Comparison of ENCODE assay signal across 8 cellular contexts in the genomic region with DNA sequence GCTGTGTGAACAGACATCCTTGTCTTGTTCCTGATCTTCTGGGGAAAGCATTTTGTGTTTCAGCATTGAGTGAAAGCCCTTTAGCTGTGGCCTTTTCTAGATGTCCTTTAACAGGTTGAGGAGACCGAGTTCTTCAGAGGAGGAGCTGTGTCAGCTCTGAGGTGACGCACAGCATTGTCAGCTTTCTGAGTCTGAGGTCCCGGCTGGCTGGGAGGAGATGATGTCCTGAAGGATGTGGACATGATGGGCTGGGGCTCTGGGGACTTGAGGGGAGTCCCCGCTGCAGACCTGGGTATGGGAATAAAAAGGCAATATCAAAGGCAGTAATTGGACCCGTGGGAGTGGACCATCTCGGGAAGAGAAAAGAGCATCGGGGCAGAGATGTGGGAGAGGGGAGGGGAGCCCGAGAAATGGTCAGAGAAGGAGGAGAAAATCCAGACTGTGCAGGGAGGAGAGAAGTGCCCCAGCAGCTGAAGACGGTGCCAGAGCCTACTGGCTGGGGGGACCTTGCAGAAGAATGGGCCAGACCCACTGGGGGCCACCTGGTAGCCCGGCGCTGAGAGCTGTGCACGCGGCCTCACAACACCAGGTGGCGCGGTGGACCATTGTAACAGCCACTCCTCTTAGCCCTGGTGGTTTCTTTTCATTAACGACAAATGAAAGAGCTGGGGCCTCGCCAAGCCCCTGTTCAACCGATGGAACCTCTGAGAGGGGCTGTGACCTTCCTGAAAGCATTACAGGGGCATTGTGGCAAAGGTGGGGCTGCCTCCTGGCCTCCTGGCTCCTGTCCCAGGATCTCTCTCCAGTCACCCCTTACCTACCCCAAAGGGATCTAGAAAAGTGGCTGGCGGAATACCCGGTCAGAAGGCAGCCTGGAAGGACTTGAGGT.
DNase-seq lines count a peak whose midpoint lies in the region; ATAC-seq and TF ChIP-seq lines count a peak whose summit lies in the region.

No MANE protein-coding gene starts in this region.

- DNase-seq in GM12865 (ENCODE audit: low read depth) (peak; percentile 74), NCI-H460 (ENCODE audit: extremely low read depth, low read depth) (peak; percentile 61), cerebellum (ENCODE audit: low spot score) (peak; percentile 79), left lung (peak; percentile 67 to 91)
- DNase-seq in activated CD4-positive, alpha-beta T cell treated with anti-CD3 and anti-CD28 coated beads for 24 hours (ENCODE audit: low read depth in 2 of 2) = peak; percentile 73 to 75
- peak; percentile 85 for DNase-seq in stimulated activated CD4-positive, alpha-beta T cell treated with anti-CD3 and anti-CD28 coated beads, Interleukin-4, amount 100 ng/mL, for 1 hour

- intact Hi-C loops in left lung (cut with DNase I) = loop anchor here in 1 of 2 donors (5.0 kb wide), 1 partner anchor 250 kb away; no protein-coding TSS in a partner anchor

- H3K36me3 ChIP-seq in left lung = no peaks in the 10 kb centered on the region

- ATAC-seq in HG03139 (IDR thresholded peaks at IDR 0.05; ENCODE audit: unreplicated experiment) (peak; percentile 61), left lung (peak; percentile 99), GM19395 (IDR thresholded peaks at IDR 0.05; ENCODE audit: unreplicated experiment) (no peak)

- H3K27me3 ChIP-seq in left lung = no peaks in the 10 kb centered on the region

- H3K4me1 ChIP-seq in left lung = peaks cover 0 to 6% of the 10 kb centered on the region in 2 donors

- no peak overlapping the region for H3K27ac ChIP-seq in left lung

- TF ChIP-seq CTCF in GM12865 (IDR thresholded peaks at IDR 0.05; ENCODE audit: insufficient read depth, low read depth, low read length, missing control alignments) (peak; percentile 87), left lung (IDR thresholded peaks at IDR 0.05) (peak; percentile 87 to 92)

- no peaks in the 10 kb centered on the region for H3K9me3 ChIP-seq in left lung

- H3K4me3 ChIP-seq in GM12865 (ENCODE audit: low read depth, low read length) = no peak overlapping the region
- H3K4me3 ChIP-seq in left lung = no peak overlapping the region
